28 cellular contexts compared by ENCODE assay signal in genomic region chr12:11174022-11174421, GRCh38. TPM values are rescaled to one million over a fixed set of nuclear protein-coding genes. Genes with fewer than 3 reads are reported as not detected.
DNase-seq lines count a peak whose midpoint lies in the region; ATAC-seq, FAIRE-seq and TF ChIP-seq lines count a peak whose summit lies in the region.
"Had no signal": no experiment of that assay in that cellular context is flagged by ENCODE, and none has a peak within 500 bp of the region (broad histone marks: within the 10 kb centered on the region; RNA-seq: fewer than 3 reads in every experiment).

No MANE protein-coding gene starts in this region.

- FAIRE-seq in endothelial cell of umbilical vein (lab: Jason Lieb, UNC), result no peak
- FAIRE-seq: GM12891 had no signal

- H3K4me1 ChIP-seq in HCT116 (ENCODE audit: control insufficient read depth in 1 of 2, insufficient read depth in 2 of 2, low read length in 2 of 2) (peaks cover 3 to 13% of the 10 kb centered on the region in 2 experiments; a peak in 2 of 4 replicates), endothelial cell of umbilical vein (ENCODE audit: control insufficient read depth, extremely low read depth, insufficient read depth, low read length) (peaks cover 20% of the 10 kb centered on the region)
- H3K4me1 ChIP-seq in CD8-positive, alpha-beta T cell (ENCODE audit: insufficient read depth, low read length), result peaks cover 31% of the 10 kb centered on the region

- DNase-seq in AG10803 (ENCODE audit: low read depth), result peak; percentile 26
- no peak for DNase-seq in HCT116 (ENCODE audit: low read depth, low spot score)
- peak; percentile 52 for DNase-seq in NCI-H345 (lab: John Stamatoyannopoulos, UW)
- peak; percentile 42 for DNase-seq in endothelial cell of umbilical vein (ENCODE audit: low read depth, low spot score)
- DNase-seq in CD8-positive, alpha-beta T cell, result no peak
- no peak for DNase-seq in SKM-1 treated with dmso at 0.1 percent for 144 hours (lab: John Stamatoyannopoulos, UW; ENCODE audit: unreplicated experiment)
- no peak for DNase-seq in stimulated activated CD8-positive, alpha-beta memory T cell treated with anti-CD3 and anti-CD28 coated beads, Interleukin-4, amount 100 ng/mL, for 48 hours
- DNase-seq: ACHN; activated CD4-positive, alpha-beta T cell treated with anti-CD3 and anti-CD28 coated beads for 36 hours; activated CD8-positive, alpha-beta memory T cell treated with anti-CD3 and anti-CD28 coated beads, Interleukin-2, amount 50 U/mL, for 48 hours; activated naive CD4-positive, alpha-beta T cell treated with anti-CD3 and anti-CD28 coated beads for 36 hours; CD4-positive, alpha-beta T cell; endodermal cell; gastrocnemius medialis; GF-D8; left cardiac atrium; mucosa of descending colon; NCI-H1048; NCI-H524; PC-9; SK-N-SH; stimulated activated naive CD8-positive, alpha-beta T cell treated with anti-CD3 and anti-CD28 coated beads, Interleukin-15, amount 100 ng/mL, for 72 hours had no signal

- H3K36me3 ChIP-seq in HCT116 (ENCODE audit: control insufficient read depth in 1 of 2, insufficient read depth in 2 of 2, low read length in 2 of 2) (peaks cover 0 to 11% of the 10 kb centered on the region in 2 experiments; a peak in 1 of 4 replicates), endothelial cell of umbilical vein (ENCODE audit: control insufficient read depth in 2 of 2, extremely low read depth in 1 of 2, insufficient read depth in 2 of 2, low read length in 2 of 2) (peaks cover 0 to 3% of the 10 kb centered on the region in 2 experiments)
- no peaks in the 10 kb centered on the region for H3K36me3 ChIP-seq in CD8-positive, alpha-beta T cell (ENCODE audit: insufficient read depth, low read length)
- H3K36me3 ChIP-seq: ascending aorta, gastrocnemius medialis, neutrophil had no signal

- H3K4me2 ChIP-seq in HCT116 (ENCODE audit: low read length) (no peak overlapping the region), endothelial cell of umbilical vein (ENCODE audit: insufficient read depth, low read length) (no peak overlapping the region)
- H3K4me2 ChIP-seq: PC-9 had no signal

- ATAC-seq in HCT116, result no peak
- ATAC-seq in CD8-positive, alpha-beta T cell, result no peak
- no peak for ATAC-seq in GM18519 (IDR thresholded peaks at IDR 0.05; ENCODE audit: low FRiP score, unreplicated experiment)
- ATAC-seq: activated CD4-positive, alpha-beta T cell treated with anti-CD3 and anti-CD28 coated beads for 36 hours; gastrocnemius medialis; left cardiac atrium; mucosa of descending colon; stimulated activated naive CD8-positive, alpha-beta T cell treated with anti-CD3 and anti-CD28 coated beads, Interleukin-15, amount 100 ng/mL, for 72 hours had no signal

- no peak overlapping the region for H3K27ac Mint-ChIP-seq in CD8-positive, alpha-beta T cell
- H3K27ac Mint-ChIP-seq: activated CD4-positive, alpha-beta T cell treated with anti-CD3 and anti-CD28 coated beads for 36 hours; activated naive CD4-positive, alpha-beta T cell treated with anti-CD3 and anti-CD28 coated beads for 36 hours; CD4-positive, alpha-beta T cell; endodermal cell; stimulated activated naive CD8-positive, alpha-beta T cell treated with anti-CD3 and anti-CD28 coated beads, Interleukin-15, amount 100 ng/mL, for 72 hours had no signal

- intact Hi-C loops in HCT116 (cut with micrococcal nuclease) (no loop called here), endothelial cell of umbilical vein (cut with micrococcal nuclease) (loop anchor here (5.0 to 10.0 kb wide), 4 partner anchors 157 to 1109 kb away; partner anchors contain the start of gene YBX3)
- intact Hi-C loops in CD8-positive, alpha-beta T cell (cut with DNase I, micrococcal nuclease), result loop anchor here (5.0 to 10.0 kb wide), 3 partner anchors 471 to 1928 kb away; partner anchors contain the start of genes ETV6 (in 1 of the 2), GSG1 (in 1 of the 2) and MAGOHB (in 1 of the 2)

- H3K27me3 Mint-ChIP-seq in CD8-positive, alpha-beta T cell (ENCODE audit: low read depth), result no peaks in the 10 kb centered on the region
- H3K27me3 Mint-ChIP-seq: activated CD4-positive, alpha-beta T cell treated with anti-CD3 and anti-CD28 coated beads for 36 hours; CD4-positive, alpha-beta T cell; stimulated activated naive CD8-positive, alpha-beta T cell treated with anti-CD3 and anti-CD28 coated beads, Interleukin-15, amount 100 ng/mL, for 72 hours had no signal

- no peaks in the 10 kb centered on the region for H3K9me1 ChIP-seq in endothelial cell of umbilical vein (replicated peaks; ENCODE audit: control insufficient read depth, extremely low read depth, insufficient read depth, low read length)

- BruUV-seq in HCT116 (replicated peaks; lab: Mats Ljungman, UMichigan) (no TSS peak), endothelial cell of umbilical vein (replicated peaks; lab: Mats Ljungman, UMichigan) (no TSS peak)

- no peaks in the 10 kb centered on the region for H3K9me2 ChIP-seq in HCT116 (ENCODE audit: insufficient read depth)
- H3K9me2 ChIP-seq: SK-N-SH had no signal

- dilution Hi-C loops in endothelial cell of umbilical vein (cut with MboI; ENCODE audit: extremely low pct_ligation_motif_present, low sequenced_read_pairs), result no loop called here

- POLR2A ChIA-PET in HCT116 (lab: Charles Lee), result no interaction called here
- POLR2A ChIA-PET in endothelial cell of umbilical vein (lab: Charles Lee), result no interaction called here
- POLR2A ChIA-PET in CD8-positive, alpha-beta T cell (lab: Charles Lee), result no interaction called here

- H3K27ac ChIP-seq in HCT116 (ENCODE audit: low read depth, low read length), result no peak overlapping the region
- no peak overlapping the region for H3K27ac ChIP-seq in endothelial cell of umbilical vein (ENCODE audit: insufficient read depth, low read depth, low read length)
- H3K27ac ChIP-seq in CD8-positive, alpha-beta T cell (ENCODE audit: low read depth, low read length), result no peak overlapping the region
- H3K27ac ChIP-seq: ascending aorta, gastrocnemius medialis, neutrophil, PC-9 had no signal

- CTCF ChIA-PET in HCT116 (lab: Charles Lee), result no interaction called here
- CTCF ChIA-PET in endothelial cell of umbilical vein (lab: Charles Lee), result no interaction called here
- CTCF ChIA-PET in CD8-positive, alpha-beta T cell (lab: Charles Lee), result no interaction called here

- no peak overlapping the region for H3K4me3 Mint-ChIP-seq in CD8-positive, alpha-beta T cell
- H3K4me3 Mint-ChIP-seq: activated CD4-positive, alpha-beta T cell treated with anti-CD3 and anti-CD28 coated beads for 36 hours; activated naive CD4-positive, alpha-beta T cell treated with anti-CD3 and anti-CD28 coated beads for 36 hours; endodermal cell had no signal

- H3K9ac ChIP-seq in HCT116 (ENCODE audit: low read length) (no peak overlapping the region), endothelial cell of umbilical vein (replicated peaks; ENCODE audit: extremely low read depth, insufficient read depth, low read length) (no peak overlapping the region)
- H3K9ac ChIP-seq: SK-N-SH had no signal

- H2AFZ ChIP-seq in HCT116 (ENCODE audit: low read depth, low read length, poor library complexity, severe bottlenecking) (no peak overlapping the region), endothelial cell of umbilical vein (ENCODE audit: low read depth, low read length) (no peak overlapping the region)
- H2AFZ ChIP-seq: PC-9 had no signal

- no peaks in the 10 kb centered on the region for H3K9me3 ChIP-seq in HCT116 (ENCODE audit: control insufficient read depth in 1 of 2, insufficient read depth in 1 of 2, low read depth in 1 of 2, low read length in 2 of 2)
- no peaks in the 10 kb centered on the region for H3K9me3 ChIP-seq in endothelial cell of umbilical vein (replicated peaks; ENCODE audit: control insufficient read depth, insufficient read depth, low read length)
- H3K9me3 ChIP-seq in CD8-positive, alpha-beta T cell (ENCODE audit: low read length), result no peaks in the 10 kb centered on the region
- H3K9me3 ChIP-seq: ascending aorta, gastrocnemius medialis, mucosa of descending colon, neutrophil, SK-N-SH had no signal

- H3K4me1 Mint-ChIP-seq in CD8-positive, alpha-beta T cell (ENCODE audit: low read depth), result peaks cover 46% of the 10 kb centered on the region

- H3K9me3 Mint-ChIP-seq in CD8-positive, alpha-beta T cell, result no peaks in the 10 kb centered on the region
- H3K9me3 Mint-ChIP-seq: activated naive CD4-positive, alpha-beta T cell treated with anti-CD3 and anti-CD28 coated beads for 36 hours; CD4-positive, alpha-beta T cell; endodermal cell; stimulated activated naive CD8-positive, alpha-beta T cell treated with anti-CD3 and anti-CD28 coated beads, Interleukin-15, amount 100 ng/mL, for 72 hours had no signal

- RAD21 ChIA-PET in HCT116 (lab: Charles Lee; ENCODE audit: low non-redundant PET in 1 of 2, low total read pairs in 2 of 2, uncharacterized antibody in 2 of 2, unreplicated experiment in 2 of 2), result no interaction called here

- H3K27me3 ChIP-seq in HCT116 (ENCODE audit: insufficient read depth, low read length), result no peaks in the 10 kb centered on the region
- H3K27me3 ChIP-seq in endothelial cell of umbilical vein (ENCODE audit: control insufficient read depth in 2 of 2, insufficient read depth in 2 of 2, low read length in 2 of 2), result no peaks in the 10 kb centered on the region
- H3K27me3 ChIP-seq in CD8-positive, alpha-beta T cell (ENCODE audit: insufficient read depth, low read length), result no peaks in the 10 kb centered on the region
- H3K27me3 ChIP-seq: ascending aorta, neutrophil had no signal

- no peak for TF ChIP-seq POLR2A in HCT116 (IDR thresholded peaks at IDR 0.05; ENCODE audit: borderline replicate concordance, extremely low read depth, insufficient read depth, insufficient read length)
- no peak for TF ChIP-seq POLR2A in endothelial cell of umbilical vein (IDR thresholded peaks at IDR 0.05; ENCODE audit: low read depth, low read length)

- peaks cover 52% of the 10 kb centered on the region for H3K79me2 ChIP-seq in HCT116 (ENCODE audit: insufficient read depth, low read length)
- H3K79me2 ChIP-seq in endothelial cell of umbilical vein (ENCODE audit: control insufficient read depth, insufficient read depth, low read length), result peaks cover 54% of the 10 kb centered on the region

- no peak for TF ChIP-seq RAD21 in HCT116 (IDR thresholded peaks at IDR 0.05; ENCODE audit: low read depth)

- peaks cover 44% of the 10 kb centered on the region for H3K36me3 Mint-ChIP-seq in CD8-positive, alpha-beta T cell

- peaks cover 3% of the 10 kb centered on the region; the same call in 1 of the 2 replicates for H4K20me1 ChIP-seq in HCT116 (ENCODE audit: insufficient read depth)
- H4K20me1 ChIP-seq in endothelial cell of umbilical vein (replicated peaks; ENCODE audit: control insufficient read depth, extremely low read depth, insufficient read depth, low read length), result no peaks in the 10 kb centered on the region

- H3K4me3 ChIP-seq in AG10803 (ENCODE audit: low read length) (no peak overlapping the region), HCT116 (replicated peaks in 1 of 2; ENCODE audit: low read depth in 1 of 2, low read length in 2 of 2) (no peak overlapping the region), endothelial cell of umbilical vein (replicated peaks in 1 of 3; ENCODE audit: insufficient read depth in 1 of 3, low read depth in 1 of 3, low read length in 3 of 3) (no peak overlapping the region)
- no peak overlapping the region for H3K4me3 ChIP-seq in CD8-positive, alpha-beta T cell (ENCODE audit: low read depth, low read length)
- H3K4me3 ChIP-seq: ascending aorta, gastrocnemius medialis, mucosa of descending colon, PC-9 had no signal

- no peak for TF ChIP-seq CTCF in AG10803 (conservative IDR thresholded peaks at IDR 0.05; ENCODE audit: low read length)
- TF ChIP-seq CTCF in HCT116 (IDR thresholded peaks at IDR 0.05 in 2 of 3, conservative IDR thresholded peaks at IDR 0.05 in 1 of 3; ENCODE audit: borderline replicate concordance in 1 of 3, insufficient read depth in 1 of 3, low read depth in 2 of 3, low read length in 2 of 3), result no peak
- no peak for TF ChIP-seq CTCF in endothelial cell of umbilical vein (IDR thresholded peaks at IDR 0.05; ENCODE audit: extremely low read depth in 1 of 2, insufficient read depth in 1 of 2, low read depth in 1 of 2, low read length in 2 of 2)
- no peak for TF ChIP-seq CTCF in CD8-positive, alpha-beta T cell (IDR thresholded peaks at IDR 0.05)

RNA-seq across cellular contexts. Expression of gene SMIM10L1, which starts 3.0 kb away (rescaled TPM):
- total RNA-seq in HCT116 (2021; ENCODE audit: unreplicated experiment), result 6.4 TPM
- 2.9 and 3.3 TPM in 2 replicates for polyA plus RNA-seq in HCT116 (2012)
- 10.8 and 10.9 TPM in 2 replicates for total RNA-seq in endothelial cell of umbilical vein
- polyA plus RNA-seq in endothelial cell of umbilical vein, result 5.1 and 6.2 TPM in 2 replicates
- 4.9 and 5.5 TPM in 2 replicates for polyA plus RNA-seq in endothelial cell of umbilical vein (2011; cell fraction: cytosol; rRNA removed)
- 2.8 and 3.6 TPM in 2 replicates for polyA plus RNA-seq in endothelial cell of umbilical vein (2011; cell fraction: nucleus; rRNA removed)
- 9.4 and 10.6 TPM in 2 replicates for polyA plus RNA-seq in endothelial cell of umbilical vein (2012)
- polyA minus RNA-seq in endothelial cell of umbilical vein, result 2.3 and 3.0 TPM in 2 replicates
- polyA minus RNA-seq in endothelial cell of umbilical vein (2011; cell fraction: cytosol; rRNA and poly(A)+ RNA removed), result 3.0 TPM
- 7.6 and 7.8 TPM in 2 replicates for polyA minus RNA-seq in endothelial cell of umbilical vein (2011; cell fraction: nucleus; rRNA and poly(A)+ RNA removed)
- total RNA-seq in CD8-positive, alpha-beta T cell, result 1 to 10 TPM; 9.2 to 9.6 TPM

RNA-seq across cellular contexts. Expression of gene TAS2R42, which starts 12.7 kb away (rescaled TPM):
- total RNA-seq in HCT116 (2021; ENCODE audit: unreplicated experiment) (not detected), endothelial cell of umbilical vein (not detected in 2 replicates)
- not detected in 2 replicates for polyA plus RNA-seq in HCT116 (2012)
- not detected in 2 replicates for polyA plus RNA-seq in endothelial cell of umbilical vein
- polyA plus RNA-seq in endothelial cell of umbilical vein (2011; cell fraction: cytosol; rRNA removed), result not detected in 2 replicates
- polyA plus RNA-seq in endothelial cell of umbilical vein (2011; cell fraction: nucleus; rRNA removed), result not detected in 2 replicates
- polyA plus RNA-seq in endothelial cell of umbilical vein (2012), result not detected in 2 replicates
- not detected in 2 replicates for polyA minus RNA-seq in endothelial cell of umbilical vein
- polyA minus RNA-seq in endothelial cell of umbilical vein (2011; cell fraction: cytosol; rRNA and poly(A)+ RNA removed), result not detected
- polyA minus RNA-seq in endothelial cell of umbilical vein (2011; cell fraction: nucleus; rRNA and poly(A)+ RNA removed), result not detected in 2 replicates
- not detected for total RNA-seq in CD8-positive, alpha-beta T cell
- total RNA-seq: activated CD4-positive, alpha-beta T cell treated with anti-CD3 and anti-CD28 coated beads for 36 hours; activated naive CD4-positive, alpha-beta T cell treated with anti-CD3 and anti-CD28 coated beads for 36 hours; ascending aorta; CD4-positive, alpha-beta T cell; chondrocyte; endodermal cell; gastrocnemius medialis; left cardiac atrium; mucosa of descending colon; PC-9; ureter had no signal
- polyA plus RNA-seq: SK-N-SH had no signal

RNA-seq across cellular contexts. Expression of gene TAS2R30, which starts 39.6 kb away (rescaled TPM):
- total RNA-seq in HCT116 (2021; ENCODE audit: unreplicated experiment) (1.5 TPM), endothelial cell of umbilical vein (3.7 and 5.2 TPM in 2 replicates)
- not detected in 2 replicates for polyA plus RNA-seq in HCT116 (2012)
- 0.26 and 0.33 TPM in 2 replicates for polyA plus RNA-seq in endothelial cell of umbilical vein
- polyA plus RNA-seq in endothelial cell of umbilical vein (2011; cell fraction: cytosol; rRNA removed), result not detected in 2 replicates
- 3.3 and 3.9 TPM in 2 replicates for polyA plus RNA-seq in endothelial cell of umbilical vein (2011; cell fraction: nucleus; rRNA removed)
- 0.09 TPM in 1 of 2 replicates, not detected in the other for polyA plus RNA-seq in endothelial cell of umbilical vein (2012)
- polyA minus RNA-seq in endothelial cell of umbilical vein, result 9.4 and 10.3 TPM in 2 replicates
- not detected for polyA minus RNA-seq in endothelial cell of umbilical vein (2011; cell fraction: cytosol; rRNA and poly(A)+ RNA removed)
- polyA minus RNA-seq in endothelial cell of umbilical vein (2011; cell fraction: nucleus; rRNA and poly(A)+ RNA removed), result 51.4 and 77.2 TPM in 2 replicates
- 1 to 10 TPM; 2.9 to 3.3 TPM for total RNA-seq in CD8-positive, alpha-beta T cell

Comparison
In these comparisons a context has a peak if more than half of its experiments do, and no peak if none do; other contexts are left out.
1. DNase-seq: peak in AG10803 (single experiment), NCI-H345 (single experiment) and endothelial cell of umbilical vein (single experiment); none in HCT116 (single experiment), CD8-positive, alpha-beta T cell (0 of 7), SKM-1 treated with dmso at 0.1 percent for 144 hours (single experiment) and stimulated activated CD8-positive, alpha-beta memory T cell treated with anti-CD3 and anti-CD28 coated beads, Interleukin-4, amount 100 ng/mL, for 48 hours (single experiment).